Comparison of ENCODE assay signal across 3 cellular contexts in genomic region chr9:33923079-33923478, GRCh38.
TF ChIP-seq lines count a peak whose summit lies in the region.

No MANE protein-coding gene starts in this region.

TF ChIP-seq in SK-N-SH, 30 proteins besides CTCF, POLR2A, EP300 and RAD21:
- TF ChIP-seq ZBTB33 (IDR thresholded peaks at IDR 0.05; ENCODE audit: borderline replicate concordance, low read depth) (no peak), POLR2AphosphoS5 (IDR thresholded peaks at IDR 0.05; ENCODE audit: low read depth, low read length) (0 out of 2 replicates have a peak, but pooled peaks have one; percentile 11)
TF ChIP-seq in SK-N-SH: peak in this region for 1.

TF ChIP-seq in SK-N-SH treated with all-trans-retinoic acid at 6 μM for 48 hours, 23 proteins besides CTCF, POLR2A, EP300 and RAD21:
- no peak for TF ChIP-seq ZNF70 (CRISPR knock-in tag; IDR thresholded peaks at IDR 0.05)
- TF ChIP-seq RARB (CRISPR knock-in tag; IDR thresholded peaks at IDR 0.05) = no peak

TF ChIP-seq in HepG2, 621 proteins besides CTCF, POLR2A, EP300 and RAD21:
- TF ChIP-seq AGO2 (optimal IDR thresholded peaks at IDR 0.05; ENCODE audit: low read depth, low read length) (peak; percentile 33), ZSCAN22 (CRISPR knock-in tag; IDR thresholded peaks at IDR 0.05) (no peak), MLLT10 (CRISPR knock-in tag; IDR thresholded peaks at IDR 0.05) (no peak), ELF1 (CRISPR knock-in tag; IDR thresholded peaks at IDR 0.05) (no peak)
